ENCODE assay signal across 29 cellular contexts in the genomic region with DNA sequence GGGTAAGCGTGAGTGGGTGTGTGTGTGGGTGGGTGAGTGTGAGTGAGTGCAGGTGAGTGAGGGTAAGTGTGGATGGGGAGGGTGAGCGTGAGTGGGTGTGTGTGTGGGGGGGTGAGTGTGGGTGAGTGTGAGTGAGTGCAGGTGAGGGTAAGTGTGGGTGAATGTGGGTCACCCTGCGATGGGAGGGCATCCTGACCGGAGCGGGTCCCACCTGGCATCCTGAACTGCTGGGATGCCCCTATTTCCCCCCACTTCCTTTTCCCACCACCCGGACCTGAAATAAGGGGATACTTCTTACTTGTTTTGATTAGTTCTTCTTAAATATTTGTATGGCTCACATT.
"Had no signal": no experiment of that assay in that cellular context is flagged by ENCODE, and none has a peak within 500 bp of the region (broad histone marks: within the 10 kb centered on the region; RNA-seq: fewer than 3 reads in every experiment).

No MANE protein-coding gene starts in this region.

- H3K4me3 Mint-ChIP-seq: activated B cell treated with CpG ODN at 0.5 μM for 24 hours; activated CD4-positive, alpha-beta T cell treated with anti-CD3 and anti-CD28 coated beads, Interleukin-2, amount 10 ng/mL, durations not matched to agents 24 days and 14 days; activated naive CD4-positive, alpha-beta T cell treated with anti-CD3 and anti-CD28 coated beads, Interleukin-2, amount 10 ng/mL, durations not matched to agents 7 days and 5 days; T-cell had no signal

- FAIRE-seq: TTC549 had no signal

- H3K4me1 ChIP-seq: breast epithelium had no signal

- H3K27ac ChIP-seq: breast epithelium, SK-N-MC had no signal

- H3K27me3 ChIP-seq: breast epithelium had no signal

- H3K9me3 ChIP-seq: breast epithelium had no signal

- ATAC-seq: Panc1, Right ventricle myocardium inferior, T-cell had no signal

- H3K4me3 ChIP-seq: breast epithelium, SK-N-MC had no signal

- H3K9me3 Mint-ChIP-seq: activated B cell treated with CpG ODN at 0.5 μM for 24 hours, T-cell had no signal

- H3K36me3 ChIP-seq: breast epithelium had no signal

- DNase-seq: activated B cell treated with CpG ODN at 0.5 μM for 24 hours; activated CD4-positive, alpha-beta T cell treated with anti-CD3 and anti-CD28 coated beads for 1 hour; activated CD4-positive, alpha-beta T cell treated with anti-CD3 and anti-CD28 coated beads, Interleukin-2, amount 10 ng/mL, durations not matched to agents 24 days and 14 days; activated CD4-positive, alpha-beta T cell treated with anti-CD3 and anti-CD28 coated beads, Interleukin-2, amount 50 U/mL, for 48 hours; activated gamma-delta T cell treated with Interleukin-2 at 50 U/mL for 16 hours; activated naive CD4-positive, alpha-beta T cell treated with anti-CD3 and anti-CD28 coated beads, Interleukin-2, amount 10 ng/mL, durations not matched to agents 7 days and 5 days; activated T-cell treated with anti-CD3 and anti-CD28 coated beads for 4 hours; activated T-cell treated with anti-CD3 and anti-CD28 coated beads, Interleukin-2, amount 50 U/mL, for 48 hours; Kasumi-1; KBM-7; NCI-H1105 treated with DMSO at 0.1 percent for 48 hours; NCI-H146; NCI-H1930; NCI-H2171; NCI-H345; NCI-H510A; NCI-H526 treated with DMSO at 0.1 percent for 48 hours; NCI-H82; OCI-M1; RPMI8226; T-cell; T-helper 2 cell; T1000 had no signal

- H3K4me1 Mint-ChIP-seq: activated B cell treated with CpG ODN at 0.5 μM for 24 hours; activated CD4-positive, alpha-beta T cell treated with anti-CD3 and anti-CD28 coated beads, Interleukin-2, amount 10 ng/mL, durations not matched to agents 24 days and 14 days; activated naive CD4-positive, alpha-beta T cell treated with anti-CD3 and anti-CD28 coated beads, Interleukin-2, amount 10 ng/mL, durations not matched to agents 7 days and 5 days; T-cell had no signal

- H3K27ac Mint-ChIP-seq: activated B cell treated with CpG ODN at 0.5 μM for 24 hours; activated naive CD4-positive, alpha-beta T cell treated with anti-CD3 and anti-CD28 coated beads, Interleukin-2, amount 10 ng/mL, durations not matched to agents 7 days and 5 days; activated T-helper 2 cell treated with anti-CD3 and anti-CD28 coated beads, Interferon-gamma antibody, Interleukin-2, Interleukin-4, amounts not matched to agents 10 μg/mL and 5 μg/mL and 100 μg/mL, durations not matched to agents 14 hours and 24 hours and 36 hours; T-cell had no signal

- H3K36me3 Mint-ChIP-seq: activated naive CD4-positive, alpha-beta T cell treated with anti-CD3 and anti-CD28 coated beads, Interleukin-2, amount 10 ng/mL, durations not matched to agents 7 days and 5 days; T-cell had no signal

- H3K27me3 Mint-ChIP-seq: activated B cell treated with CpG ODN at 0.5 μM for 24 hours had no signal
